In the genomic region with DNA sequence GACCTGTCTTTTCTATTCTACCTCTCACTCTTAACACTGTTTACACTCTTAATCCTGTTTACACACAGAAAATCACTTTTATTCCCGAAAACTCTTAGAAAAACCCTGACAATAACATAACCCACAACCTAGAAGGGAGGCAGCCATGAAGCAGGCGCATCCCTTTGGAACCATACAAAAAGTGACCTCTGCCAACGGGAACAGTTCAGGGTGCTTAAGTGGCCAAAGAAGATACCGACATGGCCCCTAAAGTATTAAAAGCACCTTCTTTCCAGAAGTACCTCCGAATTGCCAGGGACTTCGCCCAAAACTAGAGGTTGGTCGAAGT, we compare ENCODE assay signal across 8 cellular contexts. TPM values are rescaled to one million over a fixed set of nuclear protein-coding genes. Genes with fewer than 3 reads are reported as not detected.
DNase-seq lines count a peak whose midpoint lies in the region; ATAC-seq and TF ChIP-seq lines count a peak whose summit lies in the region.

No MANE protein-coding gene starts in this region.

- H3K9ac ChIP-seq in liver (ENCODE audit: low read depth in 1 of 2, low read length in 2 of 2), result peak overlapping the region; percentile 93 to 100

- H3K36me3 ChIP-seq in liver (ENCODE audit: control insufficient read depth in 4 of 4, insufficient read depth in 3 of 4, low read depth in 1 of 4, low read length in 3 of 4) (peaks cover 0 to 17% (median 10%) of the 10 kb centered on the region in 4 donors), upper lobe of right lung (peaks cover 17% of the 10 kb centered on the region)

- TF ChIP-seq CTCF in AG10803 (conservative IDR thresholded peaks at IDR 0.05; ENCODE audit: low read length) (no peak), astrocyte of the spinal cord (IDR thresholded peaks at IDR 0.05; ENCODE audit: low read depth, low read length) (no peak), liver (IDR thresholded peaks at IDR 0.05; ENCODE audit: low read depth, low read length, missing input control) (no peak), upper lobe of right lung (IDR thresholded peaks at IDR 0.05) (no peak)

- H3K27me3 ChIP-seq in liver (ENCODE audit: control insufficient read depth in 4 of 4, insufficient read depth in 4 of 4, low read length in 3 of 4), result no peaks in the 10 kb centered on the region
- no peaks in the 10 kb centered on the region for H3K27me3 ChIP-seq in upper lobe of right lung

- peak overlapping the region; percentile 96 for H3K4me3 ChIP-seq in AG10803 (ENCODE audit: low read length)
- H3K4me3 ChIP-seq in astrocyte of the spinal cord (ENCODE audit: low read depth, low read length), result peak overlapping the region; percentile 99
- H3K4me3 ChIP-seq in liver (ENCODE audit: low read depth in 1 of 3, low read length in 3 of 3), result peak overlapping the region; percentile 57 to 87 (median 85)
- H3K4me3 ChIP-seq in upper lobe of right lung, result peak overlapping the region; percentile 88

- peaks cover 4 to 47% (median 35%) of the 10 kb centered on the region in 4 donors for H3K4me1 ChIP-seq in liver (ENCODE audit: control insufficient read depth in 4 of 4, insufficient read depth in 4 of 4, low read length in 3 of 4)
- peaks cover 19% of the 10 kb centered on the region for H3K4me1 ChIP-seq in upper lobe of right lung

- intact Hi-C loops in upper lobe of right lung (cut with DNase I), result no loop called here

- in situ Hi-C loops in astrocyte of the spinal cord (cut with HindIII; ENCODE audit: low sequenced_read_pairs), result no loop called here

- WGBS in liver, result under 1% methylated on average over 7 of the region's 7 CpGs

- H3K9me3 ChIP-seq in liver (ENCODE audit: control insufficient read depth in 4 of 4, low read length in 3 of 4) (no peaks in the 10 kb centered on the region), upper lobe of right lung (no peaks in the 10 kb centered on the region)

- ATAC-seq in GM19397 (IDR thresholded peaks at IDR 0.05; ENCODE audit: unreplicated experiment) (peak; percentile 11), HG03558 (IDR thresholded peaks at IDR 0.05; ENCODE audit: extremely low read depth, unreplicated experiment) (peak; percentile 6), upper lobe of right lung (peak; percentile 4)

- DNase-seq in AG10803 (ENCODE audit: low read depth) (no peak), astrocyte of the spinal cord (ENCODE audit: low read depth, low spot score) (no peak), upper lobe of right lung (no peak), NCI-H526 treated with DMSO at 0.1 percent for 48 hours (lab: John Stamatoyannopoulos, UW) (no peak), midbrain (lab: John Stamatoyannopoulos, UW) (no peak)

- TF ChIP-seq RAD21 in liver (IDR thresholded peaks at IDR 0.05), result no peak

- H3K27ac ChIP-seq in liver (ENCODE audit: low read depth in 1 of 2, low read length in 2 of 2) (peak overlapping the region; percentile 82 to 84), upper lobe of right lung (peak overlapping the region; percentile 93)

TF ChIP-seq in liver, 16 proteins besides CTCF, POLR2A, EP300 and RAD21:
- TF ChIP-seq JUND (IDR thresholded peaks at IDR 0.05) (no peak), NR2F2 (IDR thresholded peaks at IDR 0.05) (no peak), GABPA (IDR thresholded peaks at IDR 0.05 in 1 of 2, conservative IDR thresholded peaks at IDR 0.05 in 1 of 2) (no peak), TAF1 (conservative IDR thresholded peaks at IDR 0.05) (no peak), RXRA (IDR thresholded peaks at IDR 0.05) (no peak), HNF4A (conservative IDR thresholded peaks at IDR 0.05) (no peak), FOXA2 (IDR thresholded peaks at IDR 0.05) (no peak)
- TF ChIP-seq, protein P1, sequence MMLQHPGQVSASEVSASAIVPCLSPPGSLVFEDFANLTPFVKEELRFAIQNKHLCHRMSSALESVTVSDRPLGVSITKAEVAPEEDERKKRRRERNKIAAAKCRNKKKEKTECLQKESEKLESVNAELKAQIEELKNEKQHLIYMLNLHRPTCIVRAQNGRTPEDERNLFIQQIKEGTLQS (IDR thresholded peaks at IDR 0.05), result no peak
TF ChIP-seq in liver: peak in this region for 0.

RNA-seq across cellular contexts. Expression of gene MMUT, which starts 0.5 kb away (rescaled TPM):
- total RNA-seq in liver, result 10 to 100 TPM; 42.3 to 46.2 TPM
- polyA plus RNA-seq in liver, result 10 to 100 TPM; 44.4 to 54.2 TPM
- total RNA-seq in upper lobe of right lung, result 23.3 TPM

RNA-seq across cellular contexts. Expression of gene CENPQ, which starts 0.6 kb away (rescaled TPM):
- total RNA-seq in liver (1 to 10 TPM in 1 of 2 donors, under 1 TPM in 1; 0.92 to 3.5 TPM), upper lobe of right lung (3.8 TPM)
- 1 to 10 TPM in 1 of 2 donors, under 1 TPM in 1; 0.70 to 1.8 TPM for polyA plus RNA-seq in liver

RNA-seq across cellular contexts. Expression of gene GLYATL3, which starts 37.2 kb away (rescaled TPM):
- total RNA-seq in liver, result not detected
- under 1 TPM in 1 of 2 donors, not detected in 1; 0.09 TPM for polyA plus RNA-seq in liver
- not detected for total RNA-seq in upper lobe of right lung
